ENCODE assay signal across 1 cellular context in genomic region chr3:160618363-160618762, GRCh38.
TF ChIP-seq lines count a peak whose summit lies in the region.

No MANE protein-coding gene starts in this region.

TF ChIP-seq in H1, 55 proteins besides CTCF, POLR2A, EP300 and RAD21:
- TF ChIP-seq NANOG (IDR thresholded peaks at IDR 0.05; ENCODE audit: insufficient read depth, low read depth, low read length, poor library complexity, severe bottlenecking) (no peak), KDM4A (IDR thresholded peaks at IDR 0.05; ENCODE audit: low read depth, low read length, severe bottlenecking) (no peak), NRF1 (IDR thresholded peaks at IDR 0.05; ENCODE audit: low read depth, low read length) (no peak), ATF2 (IDR thresholded peaks at IDR 0.05; ENCODE audit: low read length) (no peak), CBX5 (IDR thresholded peaks at IDR 0.05; ENCODE audit: low read depth, low read length) (no peak), CHD7 (IDR thresholded peaks at IDR 0.05; ENCODE audit: insufficient replicate concordance, low read length) (no peak), BACH1 (IDR thresholded peaks at IDR 0.05; ENCODE audit: low read length) (no peak), MAFK (IDR thresholded peaks at IDR 0.05; ENCODE audit: low read depth, low read length) (no peak), BCL11A (IDR thresholded peaks at IDR 0.05; ENCODE audit: low read depth in 2 of 2, low read length in 2 of 2) (no peak), SIRT6 (IDR thresholded peaks at IDR 0.05; ENCODE audit: low read length) (no peak), E2F6 (IDR thresholded peaks at IDR 0.05) (no peak), SP4 (IDR thresholded peaks at IDR 0.05; ENCODE audit: low read length) (no peak), RXRA (IDR thresholded peaks at IDR 0.05; ENCODE audit: insufficient read depth, low read depth, low read length) (no peak), JUND (IDR thresholded peaks at IDR 0.05; ENCODE audit: low read length) (no peak), HDAC6 (IDR thresholded peaks at IDR 0.05; ENCODE audit: low read depth, low read length) (no peak), BRCA1 (IDR thresholded peaks at IDR 0.05; ENCODE audit: low read depth, low read length) (no peak), ZNF274 (IDR thresholded peaks at IDR 0.05; ENCODE audit: borderline replicate concordance, extremely low read depth, low read length) (no peak)
